1 cellular context compared by ENCODE assay signal in genomic region chr20:57083072-57083471, GRCh38.
TF ChIP-seq lines count a peak whose summit lies in the region.

No MANE protein-coding gene starts in this region.

TF ChIP-seq in HEK293, 187 proteins besides CTCF, POLR2A, EP300 and RAD21 (continued from another document):
- no peak for TF ChIP-seq ZSCAN16 (tag by site-specific recombination; IDR thresholded peaks at IDR 0.05)
- no peak for TF ChIP-seq ZNF174 (tag by site-specific recombination; IDR thresholded peaks at IDR 0.05)
- no peak for TF ChIP-seq ZBTB44 (tag by site-specific recombination; IDR thresholded peaks at IDR 0.05)
- TF ChIP-seq ZBTB26 (tag by site-specific recombination; optimal IDR thresholded peaks at IDR 0.05) = peak; percentile 19
- TF ChIP-seq ZNF18 (tag by site-specific recombination; IDR thresholded peaks at IDR 0.05) = peak; percentile 60; the same call in 1 of the 2 replicates
TF ChIP-seq in HEK293: peak in this region for 3.
